In genomic region chr7:573496-574295, GRCh38 we compare ENCODE assay signal across 1 cellular context.
TF ChIP-seq lines count a peak whose summit lies in the region.

No MANE protein-coding gene starts in this region.

TF ChIP-seq in K562, 482 proteins besides CTCF, POLR2A, EP300 and RAD21:
- TF ChIP-seq MCM3 (IDR thresholded peaks at IDR 0.05) (no peak), POLR2G (IDR thresholded peaks at IDR 0.05; ENCODE audit: low read depth, low read length) (0 out of 2 replicates have a peak, but pooled peaks have one; percentile 20), YY1 (IDR thresholded peaks at IDR 0.05; ENCODE audit: borderline replicate concordance in 1 of 3, control insufficient read depth in 1 of 3, extremely low read depth in 1 of 3, insufficient read depth in 3 of 3, insufficient read length in 1 of 3, insufficient replicate concordance in 2 of 3, low read depth in 1 of 3, low read length in 2 of 3) (no peak), GTF3C2 (IDR thresholded peaks at IDR 0.05; ENCODE audit: borderline replicate concordance, extremely low read depth, insufficient read length) (no peak)
